In the genomic region with DNA sequence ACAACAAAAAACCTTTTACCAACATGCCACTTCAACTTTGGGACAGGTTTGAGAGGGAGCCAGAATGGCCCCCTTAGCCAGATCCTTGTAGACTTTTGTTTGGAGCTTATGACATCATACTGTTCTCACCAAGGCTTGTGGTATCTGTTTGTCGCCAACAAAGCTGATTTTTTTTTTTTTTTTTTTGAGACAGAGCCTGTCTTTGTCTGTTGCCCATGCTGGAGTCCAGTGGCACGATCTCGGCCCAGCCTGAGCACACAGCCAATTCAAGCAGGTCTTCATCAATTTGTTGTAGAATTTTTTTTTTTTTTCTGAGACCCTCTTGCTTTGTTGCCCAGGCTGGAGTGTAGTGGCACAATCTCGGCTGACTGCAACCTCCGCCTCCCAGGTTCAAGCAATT, we compare ENCODE assay signal across 27 cellular contexts.
"Had no signal": no experiment of that assay in that cellular context is flagged by ENCODE, and none has a peak within 500 bp of the region (broad histone marks: within the 10 kb centered on the region; RNA-seq: fewer than 3 reads in every experiment).

No MANE protein-coding gene starts in this region.

- H3K4me1 Mint-ChIP-seq: activated T-helper 17 cell treated with anti-CD3 and anti-CD28 coated beads, Interleukin-2, amount 50 U/mL, for 72 hours; central memory CD8-positive, alpha-beta T cell; naive B cell; stimulated activated memory B cell treated with anti-CD40 and anti-IgM and Interleukin-4, amounts not matched to agents 10 μg/mL and 1 μg/mL and 100 μg/mL, for 72 hours had no signal

- H3K27ac Mint-ChIP-seq: activated CD8-positive, alpha-beta T cell treated with anti-CD3 and anti-CD28 coated beads for 36 hours; activated naive CD8-positive, alpha-beta T cell treated with anti-CD3 and anti-CD28 coated beads, Interleukin-2, amount 50 U/mL, for 24 hours; activated T-helper 17 cell treated with anti-CD3 and anti-CD28 coated beads, Interleukin-2, amount 50 U/mL, for 72 hours; naive B cell; stimulated activated memory B cell treated with anti-CD40 and anti-IgM and Interleukin-4, amounts not matched to agents 10 μg/mL and 1 μg/mL and 100 μg/mL, for 72 hours had no signal

- H3K4me3 ChIP-seq: breast epithelium, colonic mucosa, left ventricle myocardium inferior, lung, ovary, prostate gland, sigmoid colon, stomach, testis, transverse colon had no signal

- H3K9me3 Mint-ChIP-seq: activated CD8-positive, alpha-beta T cell treated with anti-CD3 and anti-CD28 coated beads for 36 hours; activated naive CD8-positive, alpha-beta T cell treated with anti-CD3 and anti-CD28 coated beads, Interleukin-2, amount 50 U/mL, for 24 hours; activated T-cell treated with anti-CD3 and anti-CD28 coated beads, Interleukin-2, amount 50 U/mL, for 4 hours; activated T-helper 17 cell treated with anti-CD3 and anti-CD28 coated beads, Interleukin-2, amount 50 U/mL, for 72 hours; central memory CD8-positive, alpha-beta T cell; naive B cell; stimulated activated memory B cell treated with anti-CD40 and anti-IgM and Interleukin-4, amounts not matched to agents 10 μg/mL and 1 μg/mL and 100 μg/mL, for 72 hours had no signal

- H3K4me3 Mint-ChIP-seq: activated CD8-positive, alpha-beta T cell treated with anti-CD3 and anti-CD28 coated beads for 36 hours; activated naive CD8-positive, alpha-beta T cell treated with anti-CD3 and anti-CD28 coated beads, Interleukin-2, amount 50 U/mL, for 24 hours; activated T-cell treated with anti-CD3 and anti-CD28 coated beads, Interleukin-2, amount 50 U/mL, for 4 hours; activated T-helper 17 cell treated with anti-CD3 and anti-CD28 coated beads, Interleukin-2, amount 50 U/mL, for 72 hours; central memory CD8-positive, alpha-beta T cell; naive B cell; stimulated activated memory B cell treated with anti-CD40 and anti-IgM and Interleukin-4, amounts not matched to agents 10 μg/mL and 1 μg/mL and 100 μg/mL, for 72 hours had no signal

- H3K36me3 ChIP-seq: breast epithelium, colonic mucosa, left ventricle myocardium inferior, ovary, prostate gland, sigmoid colon, stomach, transverse colon had no signal

- ATAC-seq: activated CD8-positive, alpha-beta T cell treated with anti-CD3 and anti-CD28 coated beads for 36 hours; activated naive CD8-positive, alpha-beta T cell treated with anti-CD3 and anti-CD28 coated beads, Interleukin-2, amount 50 U/mL, for 24 hours; activated T-cell treated with anti-CD3 and anti-CD28 coated beads, Interleukin-2, amount 50 U/mL, for 4 hours; activated T-helper 17 cell treated with anti-CD3 and anti-CD28 coated beads, Interleukin-2, amount 50 U/mL, for 72 hours; stimulated activated memory B cell treated with anti-CD40 and anti-IgM and Interleukin-4, amounts not matched to agents 10 μg/mL and 1 μg/mL and 100 μg/mL, for 72 hours had no signal

- H3K27ac ChIP-seq: breast epithelium, colonic mucosa, left ventricle myocardium inferior, ovary, prostate gland, sigmoid colon, stomach, testis, transverse colon had no signal

- H3K4me1 ChIP-seq: breast epithelium, colonic mucosa, left ventricle myocardium inferior, prostate gland, sigmoid colon, stomach, testis, transverse colon had no signal

- H3K27me3 ChIP-seq: colonic mucosa, ovary, testis had no signal

- H3K9me3 ChIP-seq: breast epithelium, colonic mucosa, left ventricle myocardium inferior, ovary, prostate gland, sigmoid colon, stomach, testis, transverse colon had no signal

- H3K36me3 Mint-ChIP-seq: naive B cell; stimulated activated memory B cell treated with anti-CD40 and anti-IgM and Interleukin-4, amounts not matched to agents 10 μg/mL and 1 μg/mL and 100 μg/mL, for 72 hours had no signal

- DNase-seq: activated CD4-positive, alpha-beta T cell treated with anti-CD3 and anti-CD28 coated beads for 1 hour; activated CD4-positive, alpha-beta T cell treated with anti-CD3 and anti-CD28 coated beads, Interleukin-2, amount 50 U/mL, for 1 hour; activated CD8-positive, alpha-beta T cell treated with anti-CD3 and anti-CD28 coated beads for 36 hours; activated gamma-delta T cell treated with Interleukin-2 at 50 U/mL for 16 hours; activated naive CD4-positive, alpha-beta T cell treated with anti-CD3 and anti-CD28 coated beads, Interleukin-2, amount 50 U/mL, for 16 hours; activated naive CD8-positive, alpha-beta T cell treated with anti-CD3 and anti-CD28 coated beads, Interleukin-2, amount 50 U/mL, for 24 hours; activated T-cell treated with anti-CD3 and anti-CD28 coated beads, Interleukin-2, amount 50 U/mL, for 4 hours; colonic mucosa; effector memory CD4-positive, alpha-beta T cell; erythroblast; left ventricle myocardium inferior; naive B cell; ovary; sigmoid colon; small intestine; stimulated activated CD4-positive, alpha-beta T cell treated with anti-CD3 and anti-CD28 coated beads, Interleukin-4, amount 100 ng/mL, for 4 hours; stimulated activated CD8-positive, alpha-beta memory T cell treated with anti-CD3 and anti-CD28 coated beads, Interleukin-4, amount 100 ng/mL, for 48 hours; stomach; T-helper 2 cell; testis; transverse colon had no signal
